1 cellular context compared by ENCODE assay signal in the genomic region with DNA sequence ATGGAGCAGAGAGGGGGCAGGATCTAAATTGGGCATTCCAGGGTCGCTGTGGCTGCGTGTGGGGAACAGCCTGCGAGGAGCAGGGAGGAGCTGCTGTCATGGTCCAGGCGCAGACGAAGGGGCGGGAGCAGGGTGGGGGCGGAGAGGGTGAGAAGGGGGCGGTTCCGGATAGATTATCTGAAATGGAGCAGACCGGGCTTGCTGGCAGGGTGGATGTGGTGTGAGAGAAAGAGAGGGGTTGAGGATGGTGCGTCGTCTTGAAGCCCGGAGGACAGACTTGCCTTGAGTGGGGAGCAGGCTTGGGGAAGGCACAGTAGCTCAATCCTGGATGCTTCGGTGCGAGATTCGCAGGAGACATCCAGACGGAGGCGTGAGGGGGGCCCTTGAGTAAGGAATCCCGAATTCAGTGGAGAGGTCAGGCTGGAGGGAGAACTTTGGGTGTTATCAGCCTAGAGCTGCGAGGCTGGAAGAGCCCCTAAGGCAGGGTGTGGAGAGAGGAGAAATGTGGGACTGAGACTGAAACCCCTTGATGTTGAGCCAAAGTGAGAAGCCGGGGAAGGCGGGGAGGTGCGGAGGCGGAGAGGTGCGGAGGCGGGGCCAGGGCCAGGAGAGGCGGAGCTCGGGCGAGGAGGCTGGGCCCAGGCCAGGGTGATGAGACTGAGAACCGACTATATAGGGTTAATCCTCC.
TF ChIP-seq lines count a peak whose summit lies in the region.

No MANE protein-coding gene starts in this region.

TF ChIP-seq in HCT116, 20 proteins besides CTCF, POLR2A, EP300 and RAD21 (continued from another document):
- TF ChIP-seq, protein P1, sequence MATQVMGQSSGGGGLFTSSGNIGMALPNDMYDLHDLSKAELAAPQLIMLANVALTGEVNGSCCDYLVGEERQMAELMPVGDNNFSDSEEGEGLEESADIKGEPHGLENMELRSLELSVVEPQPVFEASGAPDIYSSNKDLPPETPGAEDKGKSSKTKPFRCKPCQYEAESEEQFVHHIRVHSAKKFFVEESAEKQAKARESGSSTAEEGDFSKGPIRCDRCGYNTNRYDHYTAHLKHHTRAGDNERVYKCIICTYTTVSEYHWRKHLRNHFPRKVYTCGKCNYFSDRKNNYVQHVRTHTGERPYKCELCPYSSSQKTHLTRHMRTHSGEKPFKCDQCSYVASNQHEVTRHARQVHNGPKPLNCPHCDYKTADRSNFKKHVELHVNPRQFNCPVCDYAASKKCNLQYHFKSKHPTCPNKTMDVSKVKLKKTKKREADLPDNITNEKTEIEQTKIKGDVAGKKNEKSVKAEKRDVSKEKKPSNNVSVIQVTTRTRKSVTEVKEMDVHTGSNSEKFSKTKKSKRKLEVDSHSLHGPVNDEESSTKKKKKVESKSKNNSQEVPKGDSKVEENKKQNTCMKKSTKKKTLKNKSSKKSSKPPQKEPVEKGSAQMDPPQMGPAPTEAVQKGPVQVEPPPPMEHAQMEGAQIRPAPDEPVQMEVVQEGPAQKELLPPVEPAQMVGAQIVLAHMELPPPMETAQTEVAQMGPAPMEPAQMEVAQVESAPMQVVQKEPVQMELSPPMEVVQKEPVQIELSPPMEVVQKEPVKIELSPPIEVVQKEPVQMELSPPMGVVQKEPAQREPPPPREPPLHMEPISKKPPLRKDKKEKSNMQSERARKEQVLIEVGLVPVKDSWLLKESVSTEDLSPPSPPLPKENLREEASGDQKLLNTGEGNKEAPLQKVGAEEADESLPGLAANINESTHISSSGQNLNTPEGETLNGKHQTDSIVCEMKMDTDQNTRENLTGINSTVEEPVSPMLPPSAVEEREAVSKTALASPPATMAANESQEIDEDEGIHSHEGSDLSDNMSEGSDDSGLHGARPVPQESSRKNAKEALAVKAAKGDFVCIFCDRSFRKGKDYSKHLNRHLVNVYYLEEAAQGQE (IDR thresholded peaks at IDR 0.05; ENCODE audit: low read depth) = no peak
- TF ChIP-seq YY1 (IDR thresholded peaks at IDR 0.05; ENCODE audit: extremely low read depth, insufficient replicate concordance, low read depth, low read length) = no peak
- TF ChIP-seq CEBPB (IDR thresholded peaks at IDR 0.05; ENCODE audit: low read depth) = no peak
- TF ChIP-seq ELF1 (IDR thresholded peaks at IDR 0.05; ENCODE audit: borderline replicate concordance, low read depth) = no peak
- no peak for TF ChIP-seq POLR2AphosphoS5 (IDR thresholded peaks at IDR 0.05; ENCODE audit: low read depth, low read length)
- no peak for TF ChIP-seq SRF (IDR thresholded peaks at IDR 0.05; ENCODE audit: low read depth)
- no peak for TF ChIP-seq EZH2 (IDR thresholded peaks at IDR 0.05)
- no peak for TF ChIP-seq SIN3A (IDR thresholded peaks at IDR 0.05; ENCODE audit: low read depth)
- TF ChIP-seq, protein P2, sequence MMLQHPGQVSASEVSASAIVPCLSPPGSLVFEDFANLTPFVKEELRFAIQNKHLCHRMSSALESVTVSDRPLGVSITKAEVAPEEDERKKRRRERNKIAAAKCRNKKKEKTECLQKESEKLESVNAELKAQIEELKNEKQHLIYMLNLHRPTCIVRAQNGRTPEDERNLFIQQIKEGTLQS (IDR thresholded peaks at IDR 0.05) = no peak
